In the genomic region with DNA sequence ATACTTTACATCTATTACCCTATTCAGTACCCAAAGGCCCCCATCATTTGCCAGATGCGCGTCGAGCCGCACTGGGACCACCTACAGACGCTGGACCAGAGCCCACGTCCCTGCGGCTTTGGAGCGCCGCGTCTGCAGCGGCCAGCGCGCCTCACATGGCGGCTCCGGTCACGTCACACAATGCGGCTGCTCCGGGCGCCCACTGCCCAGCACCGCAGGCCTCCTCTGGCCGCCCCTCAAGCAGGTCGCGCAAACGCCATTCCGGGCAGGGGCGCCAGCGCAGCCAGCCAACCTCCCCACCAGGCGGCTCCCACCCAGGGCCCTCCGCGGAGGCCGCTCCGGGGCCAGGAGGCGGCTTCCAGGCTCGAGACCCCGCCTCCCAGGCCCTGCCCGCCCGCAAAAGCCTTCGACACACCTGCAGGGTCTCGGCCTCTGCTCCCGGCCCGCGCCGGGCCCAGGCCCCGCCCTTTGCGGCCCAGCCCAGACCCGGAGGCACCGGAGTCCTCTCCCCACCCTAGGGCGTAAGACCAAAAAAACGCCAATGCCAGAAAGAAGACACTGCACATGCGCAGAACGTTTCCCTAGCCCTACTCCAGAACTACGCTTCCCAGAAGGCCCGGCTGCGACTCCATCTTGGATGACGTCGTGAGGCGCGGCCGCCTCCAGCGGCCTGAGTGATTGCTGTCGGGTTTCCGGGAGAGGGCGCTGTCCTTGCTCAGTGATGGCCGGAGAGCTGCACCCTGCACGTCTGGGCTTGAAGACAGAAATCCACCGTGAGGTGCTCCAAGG, we compare ENCODE assay signal across 8 cellular contexts. TPM values are rescaled to one million over a fixed set of nuclear protein-coding genes. Genes with fewer than 3 reads are reported as not detected.
DNase-seq lines count a peak whose midpoint lies in the region; TF ChIP-seq lines count a peak whose summit lies in the region.

A gene (minus strand): TSS at position 557 of the 789 bp plus-strand sequence. CDS start 4,925 bp downstream, outside the sequence.

- H3K36me3 Mint-ChIP-seq in neural crest cell (ENCODE audit: low read depth), result peaks cover 15% of the 10 kb centered on the region

- H3K4me3 ChIP-seq in HAP-1, result peak within 1 kb of the TSS; percentile 52
- peak within 1 kb of the TSS; percentile 77 for H3K4me3 ChIP-seq in MG63
- H3K4me3 ChIP-seq in foreskin fibroblast (ENCODE audit: low read depth in 1 of 2, low read length in 2 of 2), result peak within 1 kb of the TSS; percentile 77 to 78
- peak within 1 kb of the TSS; percentile 87 for H3K4me3 ChIP-seq in stomach smooth muscle (ENCODE audit: low read length in 2 of 2)

- H3K4me1 ChIP-seq in HAP-1, result peaks cover 3% of the 10 kb centered on the region; the same call in 1 of the 2 replicates
- peaks cover 4% of the 10 kb centered on the region for H3K4me1 ChIP-seq in stomach smooth muscle (ENCODE audit: control insufficient read depth, insufficient read depth, low read length)

- H3K4me3 Mint-ChIP-seq in neural crest cell, result peak within 1 kb of the TSS; percentile 95

- H3K27me3 ChIP-seq in HAP-1 (ENCODE audit: low read depth) (no peaks in the 10 kb centered on the region), MG63 (no peaks in the 10 kb centered on the region), stomach smooth muscle (ENCODE audit: control insufficient read depth in 1 of 2, insufficient read depth in 2 of 2, low read length in 2 of 2) (no peaks in the 10 kb centered on the region)

- H3K27ac ChIP-seq in stomach smooth muscle (ENCODE audit: low read length), result peak within 1 kb of the TSS; percentile 95

- DNase-seq in GDM1 (lab: John Stamatoyannopoulos, UW) (peak; percentile 98), HAP-1 (ENCODE audit: low spot score in 2 of 2) (peak; percentile 95 to 97), MG63 (peak; percentile 97), SHP77 treated with DMSO at 0.1 percent for 48 hours (lab: John Stamatoyannopoulos, UW) (peak; percentile 95), foreskin fibroblast (peak; percentile 98 to 99), neural crest cell (ENCODE audit: low read depth, low spot score) (peak; percentile 95)
- peak; percentile 97 for DNase-seq in activated gamma-delta T cell treated with anti-CD3 and anti-CD28 coated beads, Interleukin-2, amount 50 U/mL, for 16 hours (ENCODE audit: low read depth)

- H3K36me3 ChIP-seq in HAP-1 (replicated peaks) (no peaks in the 10 kb centered on the region), MG63 (peaks cover 5% of the 10 kb centered on the region), stomach smooth muscle (ENCODE audit: control insufficient read depth in 2 of 2, insufficient read depth in 2 of 2, low read length in 2 of 2) (no peaks in the 10 kb centered on the region)

- H3K9me3 ChIP-seq in HAP-1 (no peaks in the 10 kb centered on the region), MG63 (no peaks in the 10 kb centered on the region; the same call in none of the 2 replicates), stomach smooth muscle (ENCODE audit: control insufficient read depth in 2 of 2, low read length in 2 of 2) (no peaks in the 10 kb centered on the region)

- no peaks in the 10 kb centered on the region for H3K27me3 Mint-ChIP-seq in neural crest cell (ENCODE audit: low read depth)

- TF ChIP-seq CTCF in foreskin fibroblast (IDR thresholded peaks at IDR 0.05; ENCODE audit: low read depth, low read length) (peak; percentile 99), neural crest cell (conservative IDR thresholded peaks at IDR 0.05) (peak; percentile 81)

- peaks cover 19% of the 10 kb centered on the region for H3K4me1 Mint-ChIP-seq in neural crest cell

- H3K27ac Mint-ChIP-seq in neural crest cell (ENCODE audit: unreplicated experiment), result peak within 1 kb of the TSS; percentile 99

- peak within 1 kb of the TSS; percentile 73 to 92 for H3K9ac ChIP-seq in stomach smooth muscle (ENCODE audit: low read length in 2 of 2)

- in situ Hi-C loops in HAP-1 (cut with MboI; ENCODE audit: low sequenced_read_pairs), result no loop called here

- peaks cover 6% of the 10 kb centered on the region for H3K9me3 Mint-ChIP-seq in neural crest cell

RNA-seq across cellular contexts. Expression of the gene that starts here (rescaled TPM):
- total RNA-seq in MG63 (2014; rRNA removed; shearing (Covaris generic); ENCODE audit: low replicate concordance), result 4.7 and 8.4 TPM in 2 replicates
- 5.8 and 6.1 TPM in 2 replicates for total RNA-seq in neural crest cell

Comparison
In these comparisons a context has a peak if more than half of its experiments do, and no peak if none do; other contexts are left out.
1. Peak in every context shown above with its lines: DNase-seq, H3K4me3 ChIP-seq and H3K27ac ChIP-seq.